11 cellular contexts compared by ENCODE assay signal in genomic region chr18:76952747-76953146, GRCh38.
"Had no signal": no experiment of that assay in that cellular context is flagged by ENCODE, and none has a peak within 500 bp of the region (broad histone marks: within the 10 kb centered on the region; RNA-seq: fewer than 3 reads in every experiment).

No MANE protein-coding gene starts in this region.

- H3K27me3 Mint-ChIP-seq: activated B cell treated with CpG ODN at 0.5 μM for 24 hours; activated CD4-positive, alpha-beta T cell treated with anti-CD3 and anti-CD28 coated beads, Interleukin-2, amount 10 ng/mL, durations not matched to agents 24 days and 14 days; activated naive CD4-positive, alpha-beta T cell treated with anti-CD3 and anti-CD28 coated beads, Interleukin-2, amount 10 ng/mL, durations not matched to agents 7 days and 5 days; central memory CD8-positive, alpha-beta T cell had no signal

- H3K9me3 Mint-ChIP-seq: activated B cell treated with CpG ODN at 0.5 μM for 24 hours; activated CD4-positive, alpha-beta T cell treated with anti-CD3 and anti-CD28 coated beads, Interleukin-2, amount 10 ng/mL, durations not matched to agents 24 days and 14 days; activated naive CD4-positive, alpha-beta T cell treated with anti-CD3 and anti-CD28 coated beads, Interleukin-2, amount 10 ng/mL, durations not matched to agents 7 days and 5 days; activated T-helper 2 cell treated with anti-CD3 and anti-CD28 coated beads, Interferon-gamma antibody, Interleukin-2, Interleukin-4, amounts not matched to agents 10 μg/mL and 5 μg/mL and 100 μg/mL, durations not matched to agents 14 hours and 24 hours and 36 hours; central memory CD8-positive, alpha-beta T cell; T-helper 1 cell treated with Interleukin-12 subunit alpha and Interleukin-12 subunit beta and Interleukin-4 antibody, amounts not matched to agents 30 μg/mL and 1 μg/mL, for 36 hours had no signal

- H3K4me3 ChIP-seq: smooth muscle cell had no signal

- H3K4me3 Mint-ChIP-seq: activated B cell treated with CpG ODN at 0.5 μM for 24 hours; activated CD4-positive, alpha-beta T cell treated with anti-CD3 and anti-CD28 coated beads, Interleukin-2, amount 10 ng/mL, durations not matched to agents 24 days and 14 days; activated naive CD4-positive, alpha-beta T cell treated with anti-CD3 and anti-CD28 coated beads, Interleukin-2, amount 10 ng/mL, durations not matched to agents 7 days and 5 days; central memory CD8-positive, alpha-beta T cell; T-helper 1 cell treated with Interleukin-12 subunit alpha and Interleukin-12 subunit beta and Interleukin-4 antibody, amounts not matched to agents 30 μg/mL and 1 μg/mL, for 36 hours had no signal

- H3K4me2 ChIP-seq: smooth muscle cell had no signal

- DNase-seq: activated B cell treated with CpG ODN at 0.5 μM for 24 hours; activated CD4-positive, alpha-beta T cell treated with anti-CD3 and anti-CD28 coated beads, Interleukin-2, amount 10 ng/mL, durations not matched to agents 24 days and 14 days; activated naive CD4-positive, alpha-beta T cell treated with anti-CD3 and anti-CD28 coated beads, Interleukin-2, amount 10 ng/mL, durations not matched to agents 7 days and 5 days; cortex of kidney; effector CD8-positive, alpha-beta T cell; left ventricle myocardium superior had no signal

- H3K27ac Mint-ChIP-seq: activated B cell treated with CpG ODN at 0.5 μM for 24 hours; activated CD4-positive, alpha-beta T cell treated with anti-CD3 and anti-CD28 coated beads, Interleukin-2, amount 10 ng/mL, durations not matched to agents 24 days and 14 days; activated naive CD4-positive, alpha-beta T cell treated with anti-CD3 and anti-CD28 coated beads, Interleukin-2, amount 10 ng/mL, durations not matched to agents 7 days and 5 days; activated T-helper 2 cell treated with anti-CD3 and anti-CD28 coated beads, Interferon-gamma antibody, Interleukin-2, Interleukin-4, amounts not matched to agents 10 μg/mL and 5 μg/mL and 100 μg/mL, durations not matched to agents 14 hours and 24 hours and 36 hours; T-helper 1 cell treated with Interleukin-12 subunit alpha and Interleukin-12 subunit beta and Interleukin-4 antibody, amounts not matched to agents 30 μg/mL and 1 μg/mL, for 36 hours had no signal

- FAIRE-seq: keratinocyte had no signal
